Comparison of ENCODE assay signal across 2 cellular contexts in the genomic region with DNA sequence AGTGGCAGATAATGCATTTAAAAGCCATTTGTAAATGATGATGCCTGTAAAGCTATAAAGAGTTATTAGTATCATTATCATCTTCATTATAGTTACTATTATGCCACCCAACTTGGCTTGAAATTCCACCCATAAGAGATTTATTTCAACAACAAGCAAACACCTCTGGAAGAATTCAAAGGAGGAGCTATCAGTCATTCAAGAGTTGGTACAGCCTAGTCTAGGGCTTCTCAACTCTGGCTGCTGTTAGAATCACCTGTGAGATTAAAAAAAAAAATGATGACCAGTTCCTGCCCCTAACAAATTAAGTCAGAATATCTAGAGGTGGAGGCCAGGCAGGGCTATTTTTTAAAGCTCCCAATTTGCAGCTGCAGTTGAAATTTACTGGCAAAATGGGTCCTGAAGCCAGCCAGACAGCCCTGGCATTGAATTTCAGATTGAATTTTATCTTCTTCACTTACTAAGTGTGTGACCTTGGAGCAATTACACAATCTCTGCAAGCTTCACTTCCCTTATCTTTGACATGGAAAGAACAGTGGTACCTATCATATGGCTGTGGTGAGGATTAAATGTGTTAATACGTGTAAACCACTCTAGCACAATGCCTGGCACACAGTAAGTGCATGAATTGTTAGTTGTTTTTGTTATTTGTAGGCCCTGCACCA.
TF ChIP-seq lines count a peak whose summit lies in the region.

No MANE protein-coding gene starts in this region.

TF ChIP-seq in HepG2, 621 proteins besides CTCF, POLR2A, EP300 and RAD21:
- no peak for TF ChIP-seq EEA1 (CRISPR knock-in tag; IDR thresholded peaks at IDR 0.05; ENCODE audit: borderline replicate concordance)
- peak; percentile 65; the same call in 1 of the 2 replicates for TF ChIP-seq CEBPB (IDR thresholded peaks at IDR 0.05; ENCODE audit: borderline replicate concordance, low read depth, low read length)
- peak; percentile 33; the same call in 1 of the 2 replicates for TF ChIP-seq CEBPG (CRISPR knock-in tag; IDR thresholded peaks at IDR 0.05)
- TF ChIP-seq ZFY (CRISPR knock-in tag; IDR thresholded peaks at IDR 0.05) = no peak
- peak; percentile 16; the same call in 1 of the 2 replicates for TF ChIP-seq GFI1 (CRISPR knock-in tag; IDR thresholded peaks at IDR 0.05; ENCODE audit: borderline replicate concordance)

TF ChIP-seq in H1, 55 proteins besides CTCF, POLR2A, EP300 and RAD21:
- TF ChIP-seq CHD1 (IDR thresholded peaks at IDR 0.05; ENCODE audit: low read depth, low read length) = no peak
- no peak for TF ChIP-seq FOSL1 (IDR thresholded peaks at IDR 0.05; ENCODE audit: insufficient read depth, low read depth, low read length)
- no peak for TF ChIP-seq ATF2 (IDR thresholded peaks at IDR 0.05; ENCODE audit: low read length)
- TF ChIP-seq KDM1A (IDR thresholded peaks at IDR 0.05; ENCODE audit: borderline replicate concordance, low read length) = no peak
- TF ChIP-seq SIN3A (conservative IDR thresholded peaks at IDR 0.05 in 1 of 2, IDR thresholded peaks at IDR 0.05 in 1 of 2; ENCODE audit: low read depth in 1 of 2, low read length in 2 of 2) = no peak
- TF ChIP-seq USF2 (IDR thresholded peaks at IDR 0.05; ENCODE audit: low read length) = no peak
- no peak for TF ChIP-seq RBBP5 (IDR thresholded peaks at IDR 0.05; ENCODE audit: borderline replicate concordance, low read depth, low read length)
- no peak for TF ChIP-seq YY1 (IDR thresholded peaks at IDR 0.05; ENCODE audit: low read depth, low read length)
